19 cellular contexts compared by ENCODE assay signal in genomic region chr6:161423271-161423670, GRCh38.
DNase-seq lines count a peak whose midpoint lies in the region; ATAC-seq, FAIRE-seq and TF ChIP-seq lines count a peak whose summit lies in the region.
"Had no signal": no experiment of that assay in that cellular context is flagged by ENCODE, and none has a peak within 500 bp of the region (broad histone marks: within the 10 kb centered on the region; RNA-seq: fewer than 3 reads in every experiment).

No MANE protein-coding gene starts in this region.

- H3K4me3 Mint-ChIP-seq in chondrocyte (ENCODE audit: unreplicated experiment) (no peak overlapping the region), nephron (no peak overlapping the region)
- H3K4me3 Mint-ChIP-seq: B cell; CD8-positive, alpha-beta T cell had no signal

- DNase-seq in NCI-H526 (lab: John Stamatoyannopoulos, UW) (peak; percentile 1 to 61), chondrocyte (ENCODE audit: low spot score) (no peak), renal cortical epithelial cell (ENCODE audit: low read depth) (peak; percentile 47), KG1 (lab: John Stamatoyannopoulos, UW) (no peak), SHP77 treated with DMSO at 0.1 percent for 48 hours (lab: John Stamatoyannopoulos, UW) (no peak), pancreas (no peak), SJCRH30 (no peak)
- DNase-seq: CD8-positive, alpha-beta T cell; COR-L47; DMS 273 treated with DMSO at 0.1 percent for 48 hours; DMS53; DND-41 had no signal

- H3K36me3 ChIP-seq in pancreas (no peaks in the 10 kb centered on the region), SJCRH30 (no peaks in the 10 kb centered on the region)
- H3K36me3 ChIP-seq: BLaER1 treated with 17β-estradiol and CSF1 and Interleukin-3, amounts not matched to agents 10 nM and 100 nM; HAP-1 had no signal

- H3K4me1 ChIP-seq in pancreas (peaks cover 5 to 19% (median 18%) of the 10 kb centered on the region in 3 donors), SJCRH30 (peaks cover 13% of the 10 kb centered on the region)
- H3K4me1 ChIP-seq: BLaER1 treated with 17β-estradiol and CSF1 and Interleukin-3, amounts not matched to agents 10 nM and 100 nM; HAP-1 had no signal

- intact Hi-C loops in pancreas (cut with DNase I) = loop anchor here in 1 of 3 donors (10.0 kb wide), 1 partner anchor 272 kb away; no protein-coding TSS in a partner anchor

- FAIRE-seq in pancreas (lab: Jason Lieb, UNC) = no peak
- FAIRE-seq: A204.1, GM12878 had no signal

- 89 to 91% methylated on average over 7 of the region's 7 CpGs for WGBS in pancreas, 2 donors

- peak overlapping the region in 1 of 4 donors; percentile 27 for H3K27ac ChIP-seq in pancreas
- H3K27ac ChIP-seq in SJCRH30 = no peak overlapping the region
- H3K27ac ChIP-seq: BLaER1 treated with 17β-estradiol and CSF1 and Interleukin-3, amounts not matched to agents 10 nM and 100 nM; GM23248 had no signal

- TF ChIP-seq CTCF in chondrocyte (IDR thresholded peaks at IDR 0.05) (no peak), nephron (IDR thresholded peaks at IDR 0.05; ENCODE audit: unreplicated experiment in 3 of 3) (no peak), pancreas (IDR thresholded peaks at IDR 0.05) (no peak)

- no peak for ATAC-seq in pancreas
- ATAC-seq: CD8-positive, alpha-beta T cell; GM12878 had no signal

- no peaks in the 10 kb centered on the region for H3K27me3 Mint-ChIP-seq in chondrocyte (ENCODE audit: low read depth)
- H3K27me3 Mint-ChIP-seq in nephron (ENCODE audit: low read depth) = peaks cover 4% of the 10 kb centered on the region

- no peaks in the 10 kb centered on the region for H3K9me3 ChIP-seq in pancreas
- no peaks in the 10 kb centered on the region; the same call in 1 of the 2 replicates for H3K9me3 ChIP-seq in SJCRH30 (replicated peaks)
- H3K9me3 ChIP-seq: HAP-1 had no signal

- H3K36me3 Mint-ChIP-seq in chondrocyte (ENCODE audit: low read depth) (peaks cover 2% of the 10 kb centered on the region), nephron (ENCODE audit: low read depth) (no peaks in the 10 kb centered on the region)
- H3K36me3 Mint-ChIP-seq: CD8-positive, alpha-beta T cell had no signal

- H3K4me1 Mint-ChIP-seq in chondrocyte (ENCODE audit: low read depth) (peaks cover 60% of the 10 kb centered on the region), nephron (peaks cover 22% of the 10 kb centered on the region)
- H3K4me1 Mint-ChIP-seq: B cell had no signal

- H3K9me3 Mint-ChIP-seq in chondrocyte (ENCODE audit: low read depth) (peaks cover 8% of the 10 kb centered on the region), nephron (peaks cover 3% of the 10 kb centered on the region)
- H3K9me3 Mint-ChIP-seq: CD8-positive, alpha-beta T cell had no signal

- H3K27ac Mint-ChIP-seq in chondrocyte (ENCODE audit: unreplicated experiment) (peak overlapping the region; percentile 79), nephron (peak overlapping the region; percentile 13 to 17 (median 17))
- H3K27ac Mint-ChIP-seq: B cell; CD8-positive, alpha-beta T cell had no signal

- H3K4me3 ChIP-seq in pancreas (no peak overlapping the region), SJCRH30 (no peak overlapping the region)
- H3K4me3 ChIP-seq: BLaER1 treated with 17β-estradiol and CSF1 and Interleukin-3, amounts not matched to agents 10 nM and 100 nM; GM12878; GM23248; HAP-1 had no signal

- no peaks in the 10 kb centered on the region for H3K27me3 ChIP-seq in pancreas
- H3K27me3 ChIP-seq in SJCRH30 = no peaks in the 10 kb centered on the region
- H3K27me3 ChIP-seq: BLaER1 treated with 17β-estradiol and CSF1 and Interleukin-3, amounts not matched to agents 10 nM and 100 nM had no signal

Comparison
In these comparisons a context has a peak if more than half of its experiments do, and no peak if none do; other contexts are left out.
1. DNase-seq: peak in NCI-H526 (2 of 2) and renal cortical epithelial cell (single experiment); none in chondrocyte (single experiment), KG1 (single experiment), SHP77 treated with DMSO at 0.1 percent for 48 hours (single experiment), pancreas (0 of 6) and SJCRH30 (0 of 2).